8 cellular contexts compared by ENCODE assay signal in the genomic region with DNA sequence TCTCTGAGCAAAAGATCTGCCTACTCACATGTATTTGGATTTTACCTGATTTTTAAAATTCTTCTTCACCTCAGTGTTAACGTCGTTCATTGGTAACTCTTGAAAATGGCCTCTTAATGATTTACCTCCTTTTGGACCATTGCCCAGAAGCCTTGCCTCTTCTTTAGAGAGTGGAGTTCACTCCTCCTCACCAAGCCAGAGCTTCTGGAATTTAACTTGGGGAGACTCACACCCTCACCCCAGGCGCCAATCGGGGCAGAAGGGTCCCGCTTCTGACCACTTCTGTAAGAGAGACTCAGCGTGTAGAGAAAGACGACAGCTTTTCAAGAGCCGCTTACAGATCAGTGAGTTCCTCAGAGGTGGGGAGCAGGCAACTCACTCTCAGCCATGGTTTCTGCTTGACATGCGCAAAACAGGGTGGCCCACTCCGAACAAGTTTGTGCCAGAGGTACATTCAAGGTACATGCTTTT. TPM values are rescaled to one million over a fixed set of nuclear protein-coding genes. Genes with fewer than 3 reads are reported as not detected.
DNase-seq lines count a peak whose midpoint lies in the region; ATAC-seq and TF ChIP-seq lines count a peak whose summit lies in the region.

No MANE protein-coding gene starts in this region.

- no peaks in the 10 kb centered on the region for H3K4me1 ChIP-seq in endodermal cell (ENCODE audit: control insufficient read depth, insufficient read depth, low read length)

- peak overlapping the region; percentile 12 for H3K9ac ChIP-seq in endodermal cell (ENCODE audit: extremely low read depth, low read length, poor library complexity, severe bottlenecking)

- H3K27me3 Mint-ChIP-seq in endodermal cell (ENCODE audit: insufficient read depth) (peaks cover 45% of the 10 kb centered on the region), nephron progenitor cell (ENCODE audit: low read depth, poor library complexity) (peaks cover 68% of the 10 kb centered on the region)

- peaks cover 18% of the 10 kb centered on the region for H3K27me3 ChIP-seq in endodermal cell (ENCODE audit: control insufficient read depth, insufficient read depth, low read length, poor library complexity, severe bottlenecking)

- H3K27ac ChIP-seq in endodermal cell (ENCODE audit: low read depth, low read length): no peak overlapping the region

- H3K4me1 Mint-ChIP-seq in endodermal cell (peaks cover 10% of the 10 kb centered on the region), nephron progenitor cell (peaks cover 56% of the 10 kb centered on the region)

- TF ChIP-seq CTCF in endodermal cell (conservative IDR thresholded peaks at IDR 0.05) (no peak), nephron progenitor cell (IDR thresholded peaks at IDR 0.05) (no peak)

- H3K4me3 ChIP-seq in endodermal cell (ENCODE audit: low read length): peak overlapping the region; percentile 85

- H3K4me3 Mint-ChIP-seq in endodermal cell (peak overlapping the region; percentile 68), nephron progenitor cell (peak overlapping the region; percentile 87)

- WGBS in endodermal cell (ENCODE audit: insufficient coverage in 1 of 2, insufficient read length in 1 of 2), 2 experiments: 21 to 41% methylated on average over 10 of the region's 10 CpGs

- no peaks in the 10 kb centered on the region for H3K9me3 ChIP-seq in endodermal cell (ENCODE audit: control insufficient read depth, low read length)

- no peaks in the 10 kb centered on the region for H3K36me3 ChIP-seq in endodermal cell (ENCODE audit: control insufficient read depth, insufficient read depth, low read length)

- no peaks in the 10 kb centered on the region for H3K9me3 Mint-ChIP-seq in endodermal cell
- no peaks in the 10 kb centered on the region for H3K9me3 Mint-ChIP-seq in nephron progenitor cell

- H3K27ac Mint-ChIP-seq in endodermal cell (no peak overlapping the region), nephron progenitor cell (peak overlapping the region; percentile 55)

- H3K36me3 Mint-ChIP-seq in endodermal cell (ENCODE audit: low read depth) (no peaks in the 10 kb centered on the region), nephron progenitor cell (ENCODE audit: low read depth) (no peaks in the 10 kb centered on the region)

- peak; percentile 34 for DNase-seq in Ammon's horn (ENCODE audit: low spot score)
- peak; percentile 28 for DNase-seq in M059J (ENCODE audit: low read depth)
- no peak for DNase-seq in endodermal cell
- no peak for DNase-seq in nephron progenitor cell
- DNase-seq in SW480 (ENCODE audit: low spot score): no peak
- no peak for DNase-seq in activated gamma-delta T cell (lab: John Stamatoyannopoulos, UW)

- ATAC-seq in GM18870 (IDR thresholded peaks at IDR 0.05; ENCODE audit: unreplicated experiment) (no peak), GM18861 (IDR thresholded peaks at IDR 0.05; ENCODE audit: unreplicated experiment) (no peak)

RNA-seq across cellular contexts. Expression of a gene that starts 2.7 kb away (rescaled TPM):
- not detected in 2 replicates for total RNA-seq in M059J (2014; rRNA removed; shearing (Covaris generic))
- under 1 TPM; 0.20 to 0.33 TPM for total RNA-seq in endodermal cell
- polyA plus RNA-seq in endodermal cell (2013, experiment 1 of 2): 3.0 TPM
- polyA plus RNA-seq in endodermal cell (2013, experiment 2 of 2): 3.1 TPM

RNA-seq across cellular contexts. Expression of a gene that starts 12.7 kb away (rescaled TPM):
- total RNA-seq in M059J (2014; rRNA removed; shearing (Covaris generic)): not detected in 2 replicates
- total RNA-seq in endodermal cell: 10 to 100 TPM; 27.5 to 30.5 TPM
- polyA plus RNA-seq in endodermal cell (2013, experiment 1 of 2): 22.6 TPM
- 19.1 TPM for polyA plus RNA-seq in endodermal cell (2013, experiment 2 of 2)

RNA-seq across cellular contexts. Expression of a gene that starts 45.3 kb away (rescaled TPM):
- total RNA-seq in M059J (2014; rRNA removed; shearing (Covaris generic)): 3.1 and 5.0 TPM in 2 replicates
- 10 to 100 TPM; 17.3 to 32.5 TPM for total RNA-seq in endodermal cell
- 39.7 TPM for polyA plus RNA-seq in endodermal cell (2013, experiment 1 of 2)
- polyA plus RNA-seq in endodermal cell (2013, experiment 2 of 2): 40.1 TPM

Comparison
In these comparisons a context has a peak if more than half of its experiments do, and no peak if none do; other contexts are left out.
1. DNase-seq: peak in Ammon's horn (single experiment) and M059J (single experiment); none in endodermal cell (single experiment), nephron progenitor cell (single experiment), SW480 (single experiment) and activated gamma-delta T cell (single experiment).
2. RNA of a gene that starts 12.7 kb away (total RNA-seq): 27.5 to 30.5 TPM in endodermal cell; not detected in M059J; every median in the first group is over 10 times any median in the second.